Comparison of ENCODE assay signal across 9 cellular contexts in the genomic region with DNA sequence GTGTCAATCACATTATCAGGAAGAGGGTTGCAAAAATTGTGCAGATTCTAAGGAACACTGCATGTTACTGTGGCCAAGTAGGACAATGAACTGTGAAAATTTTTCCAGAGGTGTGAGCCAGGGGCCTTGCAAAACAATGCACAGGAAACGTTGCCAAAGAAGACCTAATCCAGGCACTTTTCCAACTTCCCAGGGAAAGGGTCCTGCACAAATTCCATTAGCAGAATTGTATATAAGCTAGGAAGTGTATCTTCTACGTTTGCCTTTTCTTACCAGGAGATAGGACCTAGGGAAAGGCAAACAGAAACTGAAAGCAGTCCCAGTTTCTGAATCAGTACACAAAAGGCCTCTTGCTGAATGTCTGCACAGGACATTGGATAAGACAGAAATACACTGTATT.
A peak's percentile ranks its signal among the peaks of the same experiment; 100 is the strongest.
DNase-seq lines count a peak whose midpoint lies in the region; ATAC-seq and TF ChIP-seq lines count a peak whose summit lies in the region.
"Had no signal": no experiment of that assay in that cellular context is flagged by ENCODE, and none has a peak within 500 bp of the region (broad histone marks: within the 10 kb centered on the region; RNA-seq: fewer than 3 reads in every experiment).

No MANE protein-coding gene starts in this region.

- H3K4me2 ChIP-seq in SK-N-SH = no peak overlapping the region

- H3K36me3 ChIP-seq in brain microvascular endothelial cell (replicated peaks) (no peaks in the 10 kb centered on the region), stomach smooth muscle (ENCODE audit: control insufficient read depth in 2 of 2, insufficient read depth in 2 of 2, low read length in 2 of 2) (no peaks in the 10 kb centered on the region), SK-N-SH (replicated peaks in 1 of 2; ENCODE audit: control insufficient read depth in 1 of 2, insufficient read depth in 2 of 2, low read length in 1 of 2) (no peaks in the 10 kb centered on the region)

- H3K9me3 ChIP-seq in stomach smooth muscle (ENCODE audit: control insufficient read depth in 2 of 2, low read length in 2 of 2) = no peaks in the 10 kb centered on the region
- H3K9me3 ChIP-seq in SK-N-SH = no peaks in the 10 kb centered on the region

- H3K27me3 ChIP-seq in brain microvascular endothelial cell (replicated peaks) (no peaks in the 10 kb centered on the region), stomach smooth muscle (ENCODE audit: control insufficient read depth in 1 of 2, insufficient read depth in 2 of 2, low read length in 2 of 2) (no peaks in the 10 kb centered on the region), SK-N-SH (ENCODE audit: insufficient read depth) (no peaks in the 10 kb centered on the region)

- H3K4me3 ChIP-seq in brain microvascular endothelial cell (ENCODE audit: low read depth, low read length) (no peak overlapping the region), stomach smooth muscle (ENCODE audit: low read length in 2 of 2) (peak overlapping the region; percentile 57 to 68), SK-N-SH (ENCODE audit: low read depth in 2 of 2, low read length in 1 of 2) (no peak overlapping the region)

- in situ Hi-C loops in brain microvascular endothelial cell (cut with HindIII; ENCODE audit: low pct_ligation_motif_present, low sequenced_read_pairs) = no loop called here

- CTCF ChIA-PET in SK-N-SH (lab: Yijun Ruan, JAX) = interaction anchor here (1.1 kb wide), 1 partner anchor 12 kb away, joined by 3 read pairs; no protein-coding TSS in a partner anchor

- no peak for TF ChIP-seq RAD21 in SK-N-SH (IDR thresholded peaks at IDR 0.05; ENCODE audit: low read length)

- no peak for TF ChIP-seq EP300 in SK-N-SH (IDR thresholded peaks at IDR 0.05; ENCODE audit: borderline replicate concordance in 1 of 2, low read depth in 1 of 2, low read length in 1 of 2)

- POLR2A ChIA-PET in SK-N-SH (lab: Yijun Ruan, JAX) = no interaction called here

- no peaks in the 10 kb centered on the region for H3K79me2 ChIP-seq in SK-N-SH (ENCODE audit: insufficient read depth)

- H4K20me1 ChIP-seq in SK-N-SH (ENCODE audit: insufficient read depth) = no peaks in the 10 kb centered on the region

- H3K27ac ChIP-seq in brain microvascular endothelial cell = no peak overlapping the region
- H3K27ac ChIP-seq in stomach smooth muscle (ENCODE audit: low read length) = no peak overlapping the region
- no peak overlapping the region; a peak in 1 of 4 replicates for H3K27ac ChIP-seq in SK-N-SH (ENCODE audit: low read depth in 2 of 2, low read length in 1 of 2)

- DNase-seq in LHCN-M2 (ENCODE audit: low read depth) (peak; percentile 58), brain microvascular endothelial cell (peak; percentile 48), kidney tubule cell (ENCODE audit: low spot score) (peak; percentile 55), SK-N-SH (no peak), HuH-7 (ENCODE audit: low spot score) (no peak)
- DNase-seq: activated naive CD4-positive, alpha-beta T cell treated with anti-CD3 and anti-CD28 coated beads for 36 hours; NCI-H524 treated with DMSO at 0.1 percent for 48 hours had no signal

- no peak for ATAC-seq in GM19328 (IDR thresholded peaks at IDR 0.05; ENCODE audit: unreplicated experiment)

- no peak overlapping the region for H2AFZ ChIP-seq in SK-N-SH (ENCODE audit: low read depth)

- TF ChIP-seq CTCF in brain microvascular endothelial cell (IDR thresholded peaks at IDR 0.05; ENCODE audit: low read depth, low read length, missing control alignments) = no peak
- no peak for TF ChIP-seq CTCF in SK-N-SH (IDR thresholded peaks at IDR 0.05)

- no peaks in the 10 kb centered on the region for H3F3A ChIP-seq in SK-N-SH (replicated peaks; ENCODE audit: insufficient read depth)

- no peaks in the 10 kb centered on the region for H3K9me2 ChIP-seq in SK-N-SH

- 3% methylated on average over 2 of the region's 2 CpGs for WGBS in SK-N-SH (ENCODE audit: low lambda C conversion rate)

- H3K4me1 ChIP-seq in stomach smooth muscle (ENCODE audit: control insufficient read depth, insufficient read depth, low read length) (peaks cover 2% of the 10 kb centered on the region), SK-N-SH (ENCODE audit: control insufficient read depth in 1 of 2, insufficient read depth in 2 of 2, low read depth in 1 of 2, low read length in 1 of 2) (no peaks in the 10 kb centered on the region)

- H3K9ac ChIP-seq in stomach smooth muscle (ENCODE audit: low read length in 2 of 2) (peak overlapping the region in 1 of 2 donors; percentile 31), SK-N-SH (no peak overlapping the region)

TF ChIP-seq in SK-N-SH, 30 proteins besides CTCF, POLR2A, EP300 and RAD21:
- TF ChIP-seq FOSL2 (IDR thresholded peaks at IDR 0.05; ENCODE audit: borderline replicate concordance, low read depth) = no peak
- TF ChIP-seq NRF1 (IDR thresholded peaks at IDR 0.05; ENCODE audit: low read depth, low read length) = no peak
- TF ChIP-seq IRF3 (IDR thresholded peaks at IDR 0.05; ENCODE audit: low read depth, low read length) = no peak
- TF ChIP-seq, protein P1, sequence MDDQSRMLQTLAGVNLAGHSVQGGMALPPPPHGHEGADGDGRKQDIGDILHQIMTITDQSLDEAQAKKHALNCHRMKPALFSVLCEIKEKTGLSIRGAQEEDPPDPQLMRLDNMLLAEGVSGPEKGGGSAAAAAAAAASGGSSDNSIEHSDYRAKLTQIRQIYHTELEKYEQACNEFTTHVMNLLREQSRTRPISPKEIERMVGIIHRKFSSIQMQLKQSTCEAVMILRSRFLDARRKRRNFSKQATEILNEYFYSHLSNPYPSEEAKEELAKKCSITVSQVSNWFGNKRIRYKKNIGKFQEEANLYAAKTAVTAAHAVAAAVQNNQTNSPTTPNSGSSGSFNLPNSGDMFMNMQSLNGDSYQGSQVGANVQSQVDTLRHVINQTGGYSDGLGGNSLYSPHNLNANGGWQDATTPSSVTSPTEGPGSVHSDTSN (IDR thresholded peaks at IDR 0.05) = no peak
- no peak for TF ChIP-seq SIN3A (IDR thresholded peaks at IDR 0.05; ENCODE audit: borderline replicate concordance, low read depth, low read length)
- no peak for TF ChIP-seq JUND (IDR thresholded peaks at IDR 0.05)
- TF ChIP-seq EZH2phosphoT487 (IDR thresholded peaks at IDR 0.05; ENCODE audit: borderline replicate concordance, low read depth) = no peak
- TF ChIP-seq FOXM1 (IDR thresholded peaks at IDR 0.05; ENCODE audit: low read depth) = no peak

Comparison
In these comparisons a context has a peak if more than half of its experiments do, and no peak if none do; other contexts are left out.
1. DNase-seq: peak in LHCN-M2 (single experiment), brain microvascular endothelial cell (single experiment) and kidney tubule cell (single experiment); none in SK-N-SH (single experiment) and HuH-7 (single experiment).
2. H3K4me3 ChIP-seq: peak in stomach smooth muscle (2 of 2); none in brain microvascular endothelial cell (single experiment) and SK-N-SH (0 of 2).